In genomic region chr7:974820-975681, GRCh38 we compare ENCODE assay signal across 1 cellular context.
A peak's percentile ranks its signal among the peaks of the same experiment; 100 is the strongest.
TF ChIP-seq lines count a peak whose summit lies in the region.

COX19 (minus strand) TSS chr7:975549; CDS start chr7:975509, 40 bp downstream.

TF ChIP-seq in HepG2, 621 proteins besides CTCF, POLR2A, EP300 and RAD21 (continued from another document and continues in another):
- TF ChIP-seq GMEB1 (CRISPR knock-in tag; IDR thresholded peaks at IDR 0.05; ENCODE audit: borderline replicate concordance) (peak; percentile 99), ELF1 (CRISPR knock-in tag; IDR thresholded peaks at IDR 0.05) (peak; percentile 82), JUND (CRISPR knock-in tag; IDR thresholded peaks at IDR 0.05) (no peak), AHR (CRISPR knock-in tag; IDR thresholded peaks at IDR 0.05) (peak; percentile 41; the same call in 1 of the 2 replicates), RFXAP (CRISPR knock-in tag; IDR thresholded peaks at IDR 0.05; ENCODE audit: borderline replicate concordance) (peak; percentile 52; the same call in 1 of the 2 replicates), ZNF589 (CRISPR knock-in tag; conservative IDR thresholded peaks at IDR 0.05) (0 out of 2 replicates have a peak, but pooled peaks have one; percentile 66), ZNF775 (CRISPR knock-in tag; IDR thresholded peaks at IDR 0.05; ENCODE audit: borderline replicate concordance) (no peak), HMGXB3 (CRISPR knock-in tag; IDR thresholded peaks at IDR 0.05; ENCODE audit: borderline replicate concordance) (peak; percentile 87), ZNF776 (CRISPR knock-in tag; IDR thresholded peaks at IDR 0.05) (peak; percentile 77; the same call in 1 of the 2 replicates), KDM2A (CRISPR knock-in tag; IDR thresholded peaks at IDR 0.05; ENCODE audit: borderline replicate concordance, low read depth) (peak; percentile 98), ZSCAN31 (CRISPR knock-in tag; IDR thresholded peaks at IDR 0.05; ENCODE audit: low read depth) (peak; percentile 75), CBX5 (CRISPR knock-in tag; IDR thresholded peaks at IDR 0.05; ENCODE audit: borderline replicate concordance) (peak; percentile 70; the same call in 1 of the 2 replicates), ZNF552 (CRISPR knock-in tag; IDR thresholded peaks at IDR 0.05; ENCODE audit: borderline replicate concordance) (no peak), TFDP2 (CRISPR knock-in tag; IDR thresholded peaks at IDR 0.05) (0 out of 2 replicates have a peak, but pooled peaks have one; percentile 43), HNF1A (IDR thresholded peaks at IDR 0.05; ENCODE audit: low read depth) (no peak), HNF1A (CRISPR knock-in tag; IDR thresholded peaks at IDR 0.05; ENCODE audit: borderline replicate concordance) (peak; percentile 76), XRCC5 (optimal IDR thresholded peaks at IDR 0.05; ENCODE audit: low read length) (peak; percentile 95), PATZ1 (CRISPR knock-in tag; IDR thresholded peaks at IDR 0.05) (peak; percentile 64), IRX3 (CRISPR knock-in tag; IDR thresholded peaks at IDR 0.05; ENCODE audit: borderline replicate concordance, low read depth) (no peak), CREM (IDR thresholded peaks at IDR 0.05) (no peak), CREM (CRISPR knock-in tag; IDR thresholded peaks at IDR 0.05) (no peak; the same call in 1 of the 2 replicates), POLR2AphosphoS2 (IDR thresholded peaks at IDR 0.05; ENCODE audit: low read depth, low read length) (peak; percentile 98), ZBTB4 (CRISPR knock-in tag; IDR thresholded peaks at IDR 0.05; ENCODE audit: borderline replicate concordance) (no peak), ZNF317 (CRISPR knock-in tag; IDR thresholded peaks at IDR 0.05) (peak; percentile 62), MIER2 (CRISPR knock-in tag; IDR thresholded peaks at IDR 0.05) (no peak), TBX3 (IDR thresholded peaks at IDR 0.05; ENCODE audit: borderline replicate concordance) (0 out of 2 replicates have a peak, but pooled peaks have one; percentile 16), TARDBP (CRISPR knock-in tag; IDR thresholded peaks at IDR 0.05) (peak; percentile 33; the same call in 1 of the 2 replicates), ZNF12 (CRISPR knock-in tag; IDR thresholded peaks at IDR 0.05) (0 out of 2 replicates have a peak, but pooled peaks have one; percentile 24), NR3C1 (CRISPR knock-in tag; IDR thresholded peaks at IDR 0.05) (0 out of 2 replicates have a peak, but pooled peaks have one; percentile 15), GATAD2A (CRISPR knock-in tag; IDR thresholded peaks at IDR 0.05) (peak; percentile 31), MATR3 (CRISPR knock-in tag; IDR thresholded peaks at IDR 0.05) (no peak), FOSL1 (CRISPR knock-in tag; IDR thresholded peaks at IDR 0.05; ENCODE audit: borderline replicate concordance) (no peak), CEBPB (IDR thresholded peaks at IDR 0.05; ENCODE audit: borderline replicate concordance, low read depth, low read length) (peak; percentile 45; the same call in 1 of the 2 replicates), HIVEP1 (CRISPR knock-in tag; IDR thresholded peaks at IDR 0.05) (peak; percentile 64; the same call in 1 of the 2 replicates), TGIF2 (CRISPR knock-in tag; IDR thresholded peaks at IDR 0.05) (peak; percentile 64), LBX2 (CRISPR knock-in tag; IDR thresholded peaks at IDR 0.05; ENCODE audit: borderline replicate concordance) (no peak), PLRG1 (conservative IDR thresholded peaks at IDR 0.05) (no peak), STAT6 (CRISPR knock-in tag; IDR thresholded peaks at IDR 0.05; ENCODE audit: borderline replicate concordance) (peak; percentile 56; the same call in 1 of the 2 replicates)
